Comparison of ENCODE assay signal across 18 cellular contexts in the genomic region with DNA sequence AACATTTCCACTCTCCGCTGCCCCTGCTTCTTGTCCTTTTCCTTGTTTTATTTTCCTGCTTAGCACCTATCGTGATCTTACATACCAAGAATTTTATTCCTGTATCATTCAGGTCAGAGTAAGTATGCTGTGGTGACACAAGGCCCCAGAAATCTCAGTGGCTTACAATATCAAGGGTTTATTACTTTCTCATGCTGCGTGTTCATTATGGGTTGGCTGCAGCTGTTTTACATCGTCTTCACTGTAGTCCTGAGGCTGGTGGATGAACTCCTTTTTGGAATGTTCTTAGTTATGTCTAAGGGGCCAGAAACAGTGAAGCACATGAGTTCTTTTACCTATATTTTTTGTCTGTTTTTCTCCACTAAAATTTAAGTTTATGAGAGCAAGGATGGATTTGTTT. TPM values are rescaled to one million over a fixed set of nuclear protein-coding genes. Genes with fewer than 3 reads are reported as not detected.
DNase-seq lines count a peak whose midpoint lies in the region; ATAC-seq and TF ChIP-seq lines count a peak whose summit lies in the region.
"Had no signal": no experiment of that assay in that cellular context is flagged by ENCODE, and none has a peak within 500 bp of the region (broad histone marks: within the 10 kb centered on the region; RNA-seq: fewer than 3 reads in every experiment).

No MANE protein-coding gene starts in this region.

- H3K36me3 ChIP-seq in SJCRH30 = 0 out of 2 replicates have a peak, but pooled peaks cover 3% of the 10 kb centered on the region

- H3K27me3 ChIP-seq in SJCRH30 = no peaks in the 10 kb centered on the region
- H3K27me3 ChIP-seq: BLaER1 treated with 17β-estradiol and CSF1 and Interleukin-3, amounts not matched to agents 10 nM and 100 nM had no signal

- DNase-seq in AG10803 (ENCODE audit: low read depth) (peak; percentile 6), SJCRH30 (peak; percentile 29 to 51), left kidney (ENCODE audit: low read depth, low spot score) (peak; percentile 6), non-pigmented ciliary epithelial cell (ENCODE audit: low read depth) (peak; percentile 5), CD14-positive monocyte (ENCODE audit: low spot score) (no peak), NCI-H2081 treated with DMSO at 0.1 percent for 48 hours (lab: John Stamatoyannopoulos, UW) (no peak)
- no peak for DNase-seq in effector CD4-positive, alpha-beta T cell
- DNase-seq: AML-193; CD4-positive, alpha-beta T cell; DMS153; DMS79 treated with DMSO at 0.1 percent for 48 hours; GDM1; H7 had no signal

- TF ChIP-seq CTCF in AG10803 (conservative IDR thresholded peaks at IDR 0.05; ENCODE audit: low read length) (no peak), CD14-positive monocyte (IDR thresholded peaks at IDR 0.05) (no peak)

- no peaks in the 10 kb centered on the region for H3K4me1 Mint-ChIP-seq in CD14-positive monocyte
- H3K4me1 Mint-ChIP-seq: IgD-negative memory B cell had no signal

- intact Hi-C loops in CD14-positive monocyte (cut with micrococcal nuclease) = no loop called here

- no peak overlapping the region for H3K4me3 Mint-ChIP-seq in CD14-positive monocyte
- H3K4me3 Mint-ChIP-seq: CD4-positive, alpha-beta T cell; GM23338; IgD-negative memory B cell had no signal

- H3K27ac ChIP-seq in SJCRH30 = no peak overlapping the region
- H3K27ac ChIP-seq: 22Rv1; BLaER1 treated with 17β-estradiol and CSF1 and Interleukin-3, amounts not matched to agents 10 nM and 100 nM had no signal

- H3K9me3 ChIP-seq in SJCRH30 (replicated peaks) = no peaks in the 10 kb centered on the region
- H3K9me3 ChIP-seq: BLaER1 treated with 17β-estradiol and CSF1 and Interleukin-3, amounts not matched to agents 10 nM and 100 nM had no signal

- no peak for ATAC-seq in SK-N-SH treated with all-trans-retinoic acid at 6 μM for 48 hours
- ATAC-seq: GM23338 had no signal

- H3K9me3 Mint-ChIP-seq in CD14-positive monocyte = peaks cover 0 to 3% (median 0%) of the 10 kb centered on the region in 7 donors
- H3K9me3 Mint-ChIP-seq: CD4-positive, alpha-beta T cell; GM23338; IgD-negative memory B cell had no signal

- 0 out of 2 replicates have a peak, but pooled peaks cover 3% of the 10 kb centered on the region for H3K4me1 ChIP-seq in SJCRH30

- H3K36me3 Mint-ChIP-seq in CD14-positive monocyte = peaks cover 4 to 18% of the 10 kb centered on the region in 2 donors

- no peak overlapping the region for H3K27ac Mint-ChIP-seq in CD14-positive monocyte
- H3K27ac Mint-ChIP-seq: CD4-positive, alpha-beta T cell; GM23338; IgD-negative memory B cell had no signal

- H3K4me3 ChIP-seq in AG10803 (ENCODE audit: low read length) = no peak overlapping the region
- no peak overlapping the region for H3K4me3 ChIP-seq in SJCRH30
- H3K4me3 ChIP-seq: BLaER1 treated with 17β-estradiol and CSF1 and Interleukin-3, amounts not matched to agents 10 nM and 100 nM; GM23338 had no signal

- no peaks in the 10 kb centered on the region for H3K27me3 Mint-ChIP-seq in CD14-positive monocyte (ENCODE audit: low read depth in 3 of 3)
- H3K27me3 Mint-ChIP-seq: CD4-positive, alpha-beta T cell; IgD-negative memory B cell had no signal

TF ChIP-seq in SK-N-SH treated with all-trans-retinoic acid at 6 μM for 48 hours, 23 proteins besides CTCF, POLR2A, EP300 and RAD21:
- no peak for TF ChIP-seq PPARA (CRISPR knock-in tag; IDR thresholded peaks at IDR 0.05; ENCODE audit: borderline replicate concordance)
- no peak for TF ChIP-seq RARB (CRISPR knock-in tag; IDR thresholded peaks at IDR 0.05)
- no peak for TF ChIP-seq TCF4 (CRISPR knock-in tag; IDR thresholded peaks at IDR 0.05; ENCODE audit: borderline replicate concordance)
- no peak for TF ChIP-seq TOX (CRISPR knock-in tag; IDR thresholded peaks at IDR 0.05; ENCODE audit: borderline replicate concordance)
- TF ChIP-seq TSHZ2 (CRISPR knock-in tag; IDR thresholded peaks at IDR 0.05) = no peak
- no peak for TF ChIP-seq CSDC2 (CRISPR knock-in tag; IDR thresholded peaks at IDR 0.05)
- no peak for TF ChIP-seq ISL1 (CRISPR knock-in tag; IDR thresholded peaks at IDR 0.05)
- no peak for TF ChIP-seq ZC3H10 (CRISPR knock-in tag; IDR thresholded peaks at IDR 0.05)
- TF ChIP-seq ESRRG (CRISPR knock-in tag; IDR thresholded peaks at IDR 0.05) = no peak
- no peak for TF ChIP-seq ZNF565 (CRISPR knock-in tag; conservative IDR thresholded peaks at IDR 0.05; ENCODE audit: low read depth)
- no peak for TF ChIP-seq ZFP3 (CRISPR knock-in tag; IDR thresholded peaks at IDR 0.05)
- TF ChIP-seq PATZ1 (CRISPR knock-in tag; IDR thresholded peaks at IDR 0.05; ENCODE audit: borderline replicate concordance) = no peak
- TF ChIP-seq ZNF8 (CRISPR knock-in tag; IDR thresholded peaks at IDR 0.05) = no peak
- no peak for TF ChIP-seq OSR1 (CRISPR knock-in tag; IDR thresholded peaks at IDR 0.05)

RNA-seq across cellular contexts. Expression of gene FCHO2, which starts 51.2 kb away (rescaled TPM):
- total RNA-seq in SJCRH30 (2014; rRNA removed; shearing (Covaris generic)) = 11.1 and 15.4 TPM in 2 replicates
- polyA plus RNA-seq in CD14-positive monocyte = 10 to 100 TPM in 1 of 2 donors, 1 to 10 TPM in 1; 8.3 to 10.1 TPM

Comparison
In these comparisons a context has a peak if more than half of its experiments do, and no peak if none do; other contexts are left out.
1. DNase-seq: peak in AG10803 (single experiment), SJCRH30 (2 of 2), left kidney (single experiment) and non-pigmented ciliary epithelial cell (single experiment); none in CD14-positive monocyte (single experiment), NCI-H2081 treated with DMSO at 0.1 percent for 48 hours (single experiment) and effector CD4-positive, alpha-beta T cell (single experiment).